ENCODE assay signal across 1 cellular context in the genomic region with DNA sequence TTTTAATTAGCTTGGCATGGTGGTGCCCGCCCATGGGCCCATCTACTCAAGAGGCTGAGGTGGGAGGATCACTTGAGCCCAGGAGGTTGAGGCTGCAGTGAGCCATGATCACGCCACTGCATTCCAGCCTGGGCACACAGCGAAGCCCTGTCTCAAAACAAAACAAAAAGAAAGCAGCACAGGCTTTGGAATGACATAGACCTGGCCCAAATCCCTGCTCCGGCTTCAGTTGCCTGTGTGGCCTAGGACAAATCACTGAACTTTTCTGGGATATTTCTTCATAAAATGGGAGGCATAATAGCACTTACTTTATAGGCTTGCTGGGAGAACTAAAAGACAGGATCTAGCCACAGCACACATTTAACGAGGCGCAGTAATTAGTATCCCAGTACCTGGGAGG.
TF ChIP-seq lines count a peak whose summit lies in the region.

No MANE protein-coding gene starts in this region.

TF ChIP-seq in HCT116, 20 proteins besides CTCF, POLR2A, EP300 and RAD21:
- no peak for TF ChIP-seq ZFX (IDR thresholded peaks at IDR 0.05)
- no peak for TF ChIP-seq EZH2phosphoT487 (IDR thresholded peaks at IDR 0.05; ENCODE audit: borderline replicate concordance)
- TF ChIP-seq SRF (IDR thresholded peaks at IDR 0.05; ENCODE audit: low read depth), result no peak
- TF ChIP-seq EZH2 (IDR thresholded peaks at IDR 0.05), result no peak
- no peak for TF ChIP-seq YY1 (IDR thresholded peaks at IDR 0.05; ENCODE audit: extremely low read depth, insufficient replicate concordance, low read depth, low read length)
- TF ChIP-seq, protein P1, sequence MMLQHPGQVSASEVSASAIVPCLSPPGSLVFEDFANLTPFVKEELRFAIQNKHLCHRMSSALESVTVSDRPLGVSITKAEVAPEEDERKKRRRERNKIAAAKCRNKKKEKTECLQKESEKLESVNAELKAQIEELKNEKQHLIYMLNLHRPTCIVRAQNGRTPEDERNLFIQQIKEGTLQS (IDR thresholded peaks at IDR 0.05), result no peak
- no peak for TF ChIP-seq EGR1 (IDR thresholded peaks at IDR 0.05; ENCODE audit: low read depth)
